12 cellular contexts compared by ENCODE assay signal in genomic region chr2:175152242-175152641, GRCh38. TPM values are rescaled to one million over a fixed set of nuclear protein-coding genes. Genes with fewer than 3 reads are reported as not detected.
A peak's percentile ranks its signal among the peaks of the same experiment; 100 is the strongest.
DNase-seq lines count a peak whose midpoint lies in the region; ATAC-seq and TF ChIP-seq lines count a peak whose summit lies in the region.
"Had no signal": no experiment of that assay in that cellular context is flagged by ENCODE, and none has a peak within 500 bp of the region (broad histone marks: within the 10 kb centered on the region; RNA-seq: fewer than 3 reads in every experiment).

No MANE protein-coding gene starts in this region.

- H3K27me3 Mint-ChIP-seq in activated CD8-positive, alpha-beta memory T cell treated with anti-CD3 and anti-CD28 coated beads, Interleukin-2, amount 10 ng/mL, durations not matched to agents 7 days and 5 days, result no peaks in the 10 kb centered on the region
- no peaks in the 10 kb centered on the region for H3K27me3 Mint-ChIP-seq in osteocyte (ENCODE audit: unreplicated experiment)

- H3K4me3 ChIP-seq in uterus, result no peak overlapping the region
- H3K4me3 ChIP-seq: A549, tibial nerve had no signal

- no peaks in the 10 kb centered on the region for H3K9me3 ChIP-seq in uterus
- H3K9me3 ChIP-seq: A549, tibial nerve had no signal

- TF ChIP-seq CTCF in osteocyte (IDR thresholded peaks at IDR 0.05) (no peak), uterus (IDR thresholded peaks at IDR 0.05) (no peak)

- H3K4me1 ChIP-seq in uterus, result peaks cover 0 to 2% of the 10 kb centered on the region in 2 donors

- peaks cover 43% of the 10 kb centered on the region for H3K4me1 Mint-ChIP-seq in activated CD8-positive, alpha-beta memory T cell treated with anti-CD3 and anti-CD28 coated beads, Interleukin-2, amount 10 ng/mL, durations not matched to agents 7 days and 5 days
- H3K4me1 Mint-ChIP-seq in osteocyte (ENCODE audit: unreplicated experiment), result peaks cover 51% of the 10 kb centered on the region

- TF ChIP-seq POLR2A in uterus (IDR thresholded peaks at IDR 0.05), result no peak

- H3K4me3 Mint-ChIP-seq in activated CD8-positive, alpha-beta memory T cell treated with anti-CD3 and anti-CD28 coated beads, Interleukin-2, amount 10 ng/mL, durations not matched to agents 7 days and 5 days, result no peak overlapping the region
- H3K4me3 Mint-ChIP-seq in osteocyte (ENCODE audit: unreplicated experiment), result no peak overlapping the region

- no peaks in the 10 kb centered on the region for H3K36me3 ChIP-seq in uterus

- no peak overlapping the region for H3K27ac ChIP-seq in uterus
- H3K27ac ChIP-seq: A549, tibial nerve had no signal

- peak; percentile 47 for ATAC-seq in activated CD8-positive, alpha-beta memory T cell treated with anti-CD3 and anti-CD28 coated beads, Interleukin-2, amount 10 ng/mL, durations not matched to agents 7 days and 5 days
- ATAC-seq in GM21825 (IDR thresholded peaks at IDR 0.05; ENCODE audit: unreplicated experiment) (peak; percentile 81), HG03354 (IDR thresholded peaks at IDR 0.05; ENCODE audit: poor library complexity, severe bottlenecking, unreplicated experiment) (peak; percentile 84)
- ATAC-seq: A549 had no signal

- no peaks in the 10 kb centered on the region for H3K9me3 Mint-ChIP-seq in activated CD8-positive, alpha-beta memory T cell treated with anti-CD3 and anti-CD28 coated beads, Interleukin-2, amount 10 ng/mL, durations not matched to agents 7 days and 5 days (ENCODE audit: low read depth)
- no peaks in the 10 kb centered on the region for H3K9me3 Mint-ChIP-seq in osteocyte (ENCODE audit: unreplicated experiment)

- intact Hi-C loops in uterus (cut with DNase I; ENCODE audit: low total_unique reads), result no loop called here

- peaks cover 32% of the 10 kb centered on the region for H3K36me3 Mint-ChIP-seq in activated CD8-positive, alpha-beta memory T cell treated with anti-CD3 and anti-CD28 coated beads, Interleukin-2, amount 10 ng/mL, durations not matched to agents 7 days and 5 days
- H3K36me3 Mint-ChIP-seq in osteocyte (ENCODE audit: unreplicated experiment), result peaks cover 19% of the 10 kb centered on the region

- CTCF ChIA-PET in activated CD8-positive, alpha-beta memory T cell treated with anti-CD3 and anti-CD28 coated beads, Interleukin-2, amount 10 ng/mL, durations not matched to agents 7 days and 5 days (lab: Charles Lee), result interaction anchor here (0.6 to 0.7 kb wide), 2 partner anchors 15 to 659 kb away, joined by 3 read pairs; no protein-coding TSS in a partner anchor

- H3K27ac Mint-ChIP-seq in activated CD8-positive, alpha-beta memory T cell treated with anti-CD3 and anti-CD28 coated beads, Interleukin-2, amount 10 ng/mL, durations not matched to agents 7 days and 5 days, result no peak overlapping the region
- peak overlapping the region; percentile 45 for H3K27ac Mint-ChIP-seq in osteocyte (ENCODE audit: unreplicated experiment)

- DNase-seq in activated CD8-positive, alpha-beta memory T cell treated with anti-CD3 and anti-CD28 coated beads, Interleukin-2, amount 10 ng/mL, durations not matched to agents 7 days and 5 days, result no peak
- DNase-seq in activated CD8-positive, alpha-beta memory T cell treated with anti-CD3 and anti-CD28 coated beads for 24 hours, result no peak
- DNase-seq in osteocyte (ENCODE audit: extremely low spot score, unreplicated experiment) (no peak), uterus (no peak), NOMO-1 treated with dmso at 0.1 percent for 144 hours (lab: John Stamatoyannopoulos, UW; ENCODE audit: unreplicated experiment) (no peak), NCI-H2227 (lab: John Stamatoyannopoulos, UW; ENCODE audit: unreplicated experiment) (no peak)
- DNase-seq: foreskin melanocyte, posterior cingulate gyrus had no signal

- H3K27me3 ChIP-seq in uterus, result no peaks in the 10 kb centered on the region
- H3K27me3 ChIP-seq: tibial nerve had no signal

RNA-seq across cellular contexts. Expression of gene ATF2, which starts 15.8 kb away (rescaled TPM):
- total RNA-seq in activated CD8-positive, alpha-beta memory T cell treated with anti-CD3 and anti-CD28 coated beads, Interleukin-2, amount 10 ng/mL, durations not matched to agents 7 days and 5 days, result 10 to 100 TPM; 58.4 to 62.4 TPM
- total RNA-seq in osteocyte (71.0 and 74.9 TPM in 2 replicates), uterus (100 to 1,000 TPM in 1 of 4 donors, 10 to 100 TPM in 3; 52.3 to 102 (median 79.2) TPM)

RNA-seq across cellular contexts. Expression of gene ATP5MC3, which starts 29.3 kb away (rescaled TPM):
- total RNA-seq in activated CD8-positive, alpha-beta memory T cell treated with anti-CD3 and anti-CD28 coated beads, Interleukin-2, amount 10 ng/mL, durations not matched to agents 7 days and 5 days, result 100 to 1,000 TPM; 240 to 332 TPM
- total RNA-seq in osteocyte (155 and 162 TPM in 2 replicates), uterus (10 to 100 TPM; 36.5 to 84.5 (median 61.1) TPM)
